In the genomic region with DNA sequence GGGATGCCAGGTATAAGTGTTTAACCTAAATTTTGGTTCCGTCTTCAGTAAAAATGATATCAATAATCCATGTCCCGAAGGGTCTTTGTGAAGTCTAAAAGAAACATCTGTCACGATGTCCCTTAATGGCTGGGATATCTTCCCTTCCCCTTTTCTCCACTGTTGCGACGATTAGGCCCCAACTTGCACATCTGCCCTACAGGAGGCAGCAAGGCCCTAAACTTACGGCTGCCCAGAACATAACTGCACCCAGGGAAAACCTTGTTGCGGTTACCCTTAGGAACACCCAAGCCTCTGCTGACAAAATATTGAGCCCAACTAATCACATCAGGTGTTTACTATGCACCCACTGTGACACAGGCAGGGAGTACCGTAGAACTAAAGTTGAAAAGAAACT, we compare ENCODE assay signal across 8 cellular contexts. TPM values are rescaled to one million over a fixed set of nuclear protein-coding genes. Genes with fewer than 3 reads are reported as not detected.
DNase-seq lines count a peak whose midpoint lies in the region; ATAC-seq and TF ChIP-seq lines count a peak whose summit lies in the region.

No MANE protein-coding gene starts in this region.

- H3K4me1 ChIP-seq in heart left ventricle: peaks cover 0 to 47% (median 29%) of the 10 kb centered on the region in 12 donors

- H3K27ac ChIP-seq in heart left ventricle: peak overlapping the region in 10 of 12 donors; percentile 93 to 99 (median 97)
- peak overlapping the region; percentile 97 for H3K27ac ChIP-seq in VCaP
- peak overlapping the region; percentile 54 for H3K27ac ChIP-seq in neural cell (ENCODE audit: low read length)

- ATAC-seq in heart left ventricle (no peak), left ventricle myocardium superior (no peak), GM18502 (IDR thresholded peaks at IDR 0.05; ENCODE audit: poor library complexity, unreplicated experiment) (no peak), GM18505 (IDR thresholded peaks at IDR 0.05; ENCODE audit: unreplicated experiment) (no peak)

- peak in 2 of 5 donors; percentile 14 to 48 for DNase-seq in heart left ventricle
- no peak for DNase-seq in left ventricle myocardium superior
- DNase-seq in NCI-H146 (lab: John Stamatoyannopoulos, UW): peak; percentile 86
- peak; percentile 18 for DNase-seq in endothelial cell (ENCODE audit: low spot score)

- no peaks in the 10 kb centered on the region for H4K20me1 ChIP-seq in neural cell (ENCODE audit: insufficient read depth)

- H3K4me3 Mint-ChIP-seq in endothelial cell (ENCODE audit: unreplicated experiment): peak overlapping the region; percentile 88

- no peaks in the 10 kb centered on the region for H3K9me3 Mint-ChIP-seq in endothelial cell (ENCODE audit: unreplicated experiment)

- H3K9me3 ChIP-seq in heart left ventricle: no peaks in the 10 kb centered on the region
- no peaks in the 10 kb centered on the region for H3K9me3 ChIP-seq in neural cell (ENCODE audit: low read length)

- H3K4me3 ChIP-seq in heart left ventricle (peak overlapping the region; percentile 66 to 95 (median 84)), neural cell (ENCODE audit: low read length) (peak overlapping the region; percentile 88)

- intact Hi-C loops in heart left ventricle (cut with DNase I): loop anchor here in 9 of 10 donors (2.0 to 10.0 kb wide), 9 partner anchors 19 to 77 kb away; no protein-coding TSS in a partner anchor
- intact Hi-C loops in left ventricle myocardium superior (cut with micrococcal nuclease): no loop called here

- peak overlapping the region; percentile 73 for H2AFZ ChIP-seq in neural cell (ENCODE audit: low read depth, low read length)

- TF ChIP-seq CTCF in heart left ventricle (IDR thresholded peaks at IDR 0.05): peak in 1 of 12 donors; percentile 12
- TF ChIP-seq CTCF in VCaP (conservative IDR thresholded peaks at IDR 0.05): no peak
- TF ChIP-seq CTCF in endothelial cell (IDR thresholded peaks at IDR 0.05; ENCODE audit: unreplicated experiment): no peak
- TF ChIP-seq CTCF in neural cell (IDR thresholded peaks at IDR 0.05; ENCODE audit: poor library complexity, severe bottlenecking): no peak

- no peak for TF ChIP-seq EP300 in neural cell (conservative IDR thresholded peaks at IDR 0.05; ENCODE audit: poor library complexity, severe bottlenecking)

- H3K9ac ChIP-seq in neural cell (ENCODE audit: low read length): peak overlapping the region; percentile 81

- H3K36me3 ChIP-seq in heart left ventricle (no peaks in the 10 kb centered on the region), neural cell (ENCODE audit: insufficient read depth, low read length) (no peaks in the 10 kb centered on the region)

- no peak for TF ChIP-seq POLR2A in heart left ventricle (IDR thresholded peaks at IDR 0.05)
- no peak for TF ChIP-seq POLR2A in GM18505 (IDR thresholded peaks at IDR 0.05; ENCODE audit: borderline replicate concordance, extremely low read depth, insufficient read depth, insufficient read length)

- H3K4me1 Mint-ChIP-seq in endothelial cell (ENCODE audit: unreplicated experiment): peaks cover 30% of the 10 kb centered on the region

- H3K79me2 ChIP-seq in neural cell (replicated peaks; ENCODE audit: insufficient read depth, low read length): peaks cover 35% of the 10 kb centered on the region

- H3F3A ChIP-seq in neural cell (ENCODE audit: insufficient read depth, low read length, poor library complexity, severe bottlenecking): peaks cover 4% of the 10 kb centered on the region

- peaks cover 5% of the 10 kb centered on the region for H3K36me3 Mint-ChIP-seq in endothelial cell (ENCODE audit: low read depth, unreplicated experiment)

- H3K27ac Mint-ChIP-seq in endothelial cell (ENCODE audit: unreplicated experiment): peak overlapping the region; percentile 83

- H3K9me2 ChIP-seq in neural cell (ENCODE audit: insufficient read depth, low read length): no peaks in the 10 kb centered on the region

- peaks cover 7% of the 10 kb centered on the region for H3K27me3 Mint-ChIP-seq in endothelial cell (ENCODE audit: unreplicated experiment)

- H3K27me3 ChIP-seq in heart left ventricle (no peaks in the 10 kb centered on the region), neural cell (ENCODE audit: insufficient read depth, low read depth, low read length) (no peaks in the 10 kb centered on the region)

- WGBS in heart left ventricle, 4 donors: 45 to 58% (median 52%) methylated on average over 8 of the region's 8 CpGs

- TF ChIP-seq RAD21 in neural cell (conservative IDR thresholded peaks at IDR 0.05): no peak

- peak overlapping the region; percentile 48 for H3K4me2 ChIP-seq in neural cell (ENCODE audit: low read length)

TF ChIP-seq in neural cell, 6 proteins besides CTCF, POLR2A, EP300 and RAD21:
- TF ChIP-seq EZH2 (IDR thresholded peaks at IDR 0.05; ENCODE audit: borderline replicate concordance, insufficient read depth, low read length, poor library complexity, severe bottlenecking): no peak
TF ChIP-seq in neural cell: peak in this region for 0.

RNA-seq across cellular contexts. Expression of a gene that starts 1.2 kb away (rescaled TPM):
- total RNA-seq in heart left ventricle (100 to 1,000 TPM in 3 of 9 donors, 10 to 100 TPM in 6; 58.4 to 113 (median 90.7) TPM), left ventricle myocardium superior (74.8 TPM), endothelial cell (ENCODE audit: unreplicated experiment) (150 TPM)
- polyA plus RNA-seq in heart left ventricle (10 to 100 TPM; 13.8 to 40.9 TPM), neural cell (55.6 and 64.7 TPM in 2 replicates)
- 118 and 194 TPM in 2 replicates for polyA minus RNA-seq in neural cell
